ENCODE assay signal across 1 cellular context in genomic region chr11:62727833-62728721, GRCh38.
TF ChIP-seq lines count a peak whose summit lies in the region.

A gene with protein sequence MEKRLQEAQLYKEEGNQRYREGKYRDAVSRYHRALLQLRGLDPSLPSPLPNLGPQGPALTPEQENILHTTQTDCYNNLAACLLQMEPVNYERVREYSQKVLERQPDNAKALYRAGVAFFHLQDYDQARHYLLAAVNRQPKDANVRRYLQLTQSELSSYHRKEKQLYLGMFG (plus strand): TSS chr11:62728486. CDS start chr11:62728849, 363 bp downstream.

TF ChIP-seq in K562, 482 proteins besides CTCF, POLR2A, EP300 and RAD21 (continued from another document and continues in another):
- TF ChIP-seq TBP (optimal IDR thresholded peaks at IDR 0.05; ENCODE audit: low read depth, low read length) (no peak), ELF1 (tag; IDR thresholded peaks at IDR 0.05) (peak; percentile 91), ZFP1 (CRISPR knock-in tag; IDR thresholded peaks at IDR 0.05) (no peak), MLLT1 (IDR thresholded peaks at IDR 0.05) (peak in 1 of 2 experiments; percentile 24; a peak in 1 of 4 replicates), POLR2AphosphoS5 (IDR thresholded peaks at IDR 0.05; ENCODE audit: control insufficient read depth, insufficient read depth, low read depth, low read length) (peak; percentile 38; the same call in 1 of the 2 replicates), SP1 (CRISPR knock-in tag; IDR thresholded peaks at IDR 0.05) (peak; percentile 68), NR2C2 (CRISPR knock-in tag; IDR thresholded peaks at IDR 0.05) (peak; percentile 98), NR2C2 (tag; IDR thresholded peaks at IDR 0.05) (peak; percentile 99), HDAC1 (IDR thresholded peaks at IDR 0.05) (peak in 1 of 2 experiments; percentile 87; a peak in 2 of 4 replicates), SRF (CRISPR knock-in tag; IDR thresholded peaks at IDR 0.05) (0 out of 4 replicates have a peak, but pooled peaks of 1 of the 2 experiments have one; percentile 40), TAF9B (IDR thresholded peaks at IDR 0.05; ENCODE audit: partially characterized antibody) (peak; percentile 49), JUND (IDR thresholded peaks at IDR 0.05; ENCODE audit: borderline replicate concordance, low read depth, low read length) (no peak), JUND (tag; IDR thresholded peaks at IDR 0.05; ENCODE audit: borderline replicate concordance, low read depth, low read length) (peak; percentile 45; the same call in 1 of the 3 replicates), LCOR (CRISPR knock-in tag; IDR thresholded peaks at IDR 0.05) (peak; percentile 15; the same call in 1 of the 2 replicates), NRF1 (conservative IDR thresholded peaks at IDR 0.05 in 1 of 2, IDR thresholded peaks at IDR 0.05 in 1 of 2) (no peak), PPARD (CRISPR knock-in tag; IDR thresholded peaks at IDR 0.05) (no peak), ZBTB7A (IDR thresholded peaks at IDR 0.05; ENCODE audit: borderline replicate concordance, control insufficient read depth, low read depth, low read length) (peak; percentile 27; the same call in 1 of the 2 replicates), MYC (IDR thresholded peaks at IDR 0.05; ENCODE audit: low read depth, low read length) (peak; percentile 69), MYC (CRISPR knock-in tag; IDR thresholded peaks at IDR 0.05; ENCODE audit: borderline replicate concordance, low read depth) (no peak), SMARCA5 (IDR thresholded peaks at IDR 0.05) (0 out of 2 replicates have a peak, but pooled peaks have one; percentile 14), GMEB1 (CRISPR knock-in tag; IDR thresholded peaks at IDR 0.05) (no peak), HDAC3 (IDR thresholded peaks at IDR 0.05; ENCODE audit: borderline replicate concordance, partially characterized antibody) (peak; percentile 14), NEUROD1 (IDR thresholded peaks at IDR 0.05; ENCODE audit: borderline replicate concordance, low read depth, low read length, partially characterized antibody) (peak; percentile 72), ZNF23 (CRISPR knock-in tag; IDR thresholded peaks at IDR 0.05) (no peak), CXXC5 (CRISPR knock-in tag; IDR thresholded peaks at IDR 0.05) (peak; percentile 61), EP400 (IDR thresholded peaks at IDR 0.05) (peak; percentile 79), PREB (CRISPR knock-in tag; IDR thresholded peaks at IDR 0.05) (no peak)
- TF ChIP-seq, protein P1, sequence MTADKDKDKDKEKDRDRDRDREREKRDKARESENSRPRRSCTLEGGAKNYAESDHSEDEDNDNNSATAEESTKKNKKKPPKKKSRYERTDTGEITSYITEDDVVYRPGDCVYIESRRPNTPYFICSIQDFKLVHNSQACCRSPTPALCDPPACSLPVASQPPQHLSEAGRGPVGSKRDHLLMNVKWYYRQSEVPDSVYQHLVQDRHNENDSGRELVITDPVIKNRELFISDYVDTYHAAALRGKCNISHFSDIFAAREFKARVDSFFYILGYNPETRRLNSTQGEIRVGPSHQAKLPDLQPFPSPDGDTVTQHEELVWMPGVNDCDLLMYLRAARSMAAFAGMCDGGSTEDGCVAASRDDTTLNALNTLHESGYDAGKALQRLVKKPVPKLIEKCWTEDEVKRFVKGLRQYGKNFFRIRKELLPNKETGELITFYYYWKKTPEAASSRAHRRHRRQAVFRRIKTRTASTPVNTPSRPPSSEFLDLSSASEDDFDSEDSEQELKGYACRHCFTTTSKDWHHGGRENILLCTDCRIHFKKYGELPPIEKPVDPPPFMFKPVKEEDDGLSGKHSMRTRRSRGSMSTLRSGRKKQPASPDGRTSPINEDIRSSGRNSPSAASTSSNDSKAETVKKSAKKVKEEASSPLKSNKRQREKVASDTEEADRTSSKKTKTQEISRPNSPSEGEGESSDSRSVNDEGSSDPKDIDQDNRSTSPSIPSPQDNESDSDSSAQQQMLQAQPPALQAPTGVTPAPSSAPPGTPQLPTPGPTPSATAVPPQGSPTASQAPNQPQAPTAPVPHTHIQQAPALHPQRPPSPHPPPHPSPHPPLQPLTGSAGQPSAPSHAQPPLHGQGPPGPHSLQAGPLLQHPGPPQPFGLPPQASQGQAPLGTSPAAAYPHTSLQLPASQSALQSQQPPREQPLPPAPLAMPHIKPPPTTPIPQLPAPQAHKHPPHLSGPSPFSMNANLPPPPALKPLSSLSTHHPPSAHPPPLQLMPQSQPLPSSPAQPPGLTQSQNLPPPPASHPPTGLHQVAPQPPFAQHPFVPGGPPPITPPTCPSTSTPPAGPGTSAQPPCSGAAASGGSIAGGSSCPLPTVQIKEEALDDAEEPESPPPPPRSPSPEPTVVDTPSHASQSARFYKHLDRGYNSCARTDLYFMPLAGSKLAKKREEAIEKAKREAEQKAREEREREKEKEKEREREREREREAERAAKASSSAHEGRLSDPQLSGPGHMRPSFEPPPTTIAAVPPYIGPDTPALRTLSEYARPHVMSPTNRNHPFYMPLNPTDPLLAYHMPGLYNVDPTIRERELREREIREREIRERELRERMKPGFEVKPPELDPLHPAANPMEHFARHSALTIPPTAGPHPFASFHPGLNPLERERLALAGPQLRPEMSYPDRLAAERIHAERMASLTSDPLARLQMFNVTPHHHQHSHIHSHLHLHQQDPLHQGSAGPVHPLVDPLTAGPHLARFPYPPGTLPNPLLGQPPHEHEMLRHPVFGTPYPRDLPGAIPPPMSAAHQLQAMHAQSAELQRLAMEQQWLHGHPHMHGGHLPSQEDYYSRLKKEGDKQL (CRISPR knock-in tag; IDR thresholded peaks at IDR 0.05; ENCODE audit: borderline replicate concordance): no peak
- TF ChIP-seq, protein P2, sequence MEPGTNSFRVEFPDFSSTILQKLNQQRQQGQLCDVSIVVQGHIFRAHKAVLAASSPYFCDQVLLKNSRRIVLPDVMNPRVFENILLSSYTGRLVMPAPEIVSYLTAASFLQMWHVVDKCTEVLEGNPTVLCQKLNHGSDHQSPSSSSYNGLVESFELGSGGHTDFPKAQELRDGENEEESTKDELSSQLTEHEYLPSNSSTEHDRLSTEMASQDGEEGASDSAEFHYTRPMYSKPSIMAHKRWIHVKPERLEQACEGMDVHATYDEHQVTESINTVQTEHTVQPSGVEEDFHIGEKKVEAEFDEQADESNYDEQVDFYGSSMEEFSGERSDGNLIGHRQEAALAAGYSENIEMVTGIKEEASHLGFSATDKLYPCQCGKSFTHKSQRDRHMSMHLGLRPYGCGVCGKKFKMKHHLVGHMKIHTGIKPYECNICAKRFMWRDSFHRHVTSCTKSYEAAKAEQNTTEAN (CRISPR knock-in tag; IDR thresholded peaks at IDR 0.05): peak; percentile 44; the same call in 1 of the 2 replicates
- TF ChIP-seq, protein P3, sequence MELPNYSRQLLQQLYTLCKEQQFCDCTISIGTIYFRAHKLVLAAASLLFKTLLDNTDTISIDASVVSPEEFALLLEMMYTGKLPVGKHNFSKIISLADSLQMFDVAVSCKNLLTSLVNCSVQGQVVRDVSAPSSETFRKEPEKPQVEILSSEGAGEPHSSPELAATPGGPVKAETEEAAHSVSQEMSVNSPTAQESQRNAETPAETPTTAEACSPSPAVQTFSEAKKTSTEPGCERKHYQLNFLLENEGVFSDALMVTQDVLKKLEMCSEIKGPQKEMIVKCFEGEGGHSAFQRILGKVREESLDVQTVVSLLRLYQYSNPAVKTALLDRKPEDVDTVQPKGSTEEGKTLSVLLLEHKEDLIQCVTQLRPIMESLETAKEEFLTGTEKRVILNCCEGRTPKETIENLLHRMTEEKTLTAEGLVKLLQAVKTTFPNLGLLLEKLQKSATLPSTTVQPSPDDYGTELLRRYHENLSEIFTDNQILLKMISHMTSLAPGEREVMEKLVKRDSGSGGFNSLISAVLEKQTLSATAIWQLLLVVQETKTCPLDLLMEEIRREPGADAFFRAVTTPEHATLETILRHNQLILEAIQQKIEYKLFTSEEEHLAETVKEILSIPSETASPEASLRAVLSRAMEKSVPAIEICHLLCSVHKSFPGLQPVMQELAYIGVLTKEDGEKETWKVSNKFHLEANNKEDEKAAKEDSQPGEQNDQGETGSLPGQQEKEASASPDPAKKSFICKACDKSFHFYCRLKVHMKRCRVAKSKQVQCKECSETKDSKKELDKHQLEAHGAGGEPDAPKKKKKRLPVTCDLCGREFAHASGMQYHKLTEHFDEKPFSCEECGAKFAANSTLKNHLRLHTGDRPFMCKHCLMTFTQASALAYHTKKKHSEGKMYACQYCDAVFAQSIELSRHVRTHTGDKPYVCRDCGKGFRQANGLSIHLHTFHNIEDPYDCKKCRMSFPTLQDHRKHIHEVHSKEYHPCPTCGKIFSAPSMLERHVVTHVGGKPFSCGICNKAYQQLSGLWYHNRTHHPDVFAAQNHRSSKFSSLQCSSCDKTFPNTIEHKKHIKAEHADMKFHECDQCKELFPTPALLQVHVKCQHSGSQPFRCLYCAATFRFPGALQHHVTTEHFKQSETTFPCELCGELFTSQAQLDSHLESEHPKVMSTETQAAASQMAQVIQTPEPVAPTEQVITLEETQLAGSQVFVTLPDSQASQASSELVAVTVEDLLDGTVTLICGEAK (IDR thresholded peaks at IDR 0.05): peak; percentile 93
- TF ChIP-seq, protein P3 (CRISPR knock-in tag; IDR thresholded peaks at IDR 0.05): no peak
- TF ChIP-seq, protein P4, sequence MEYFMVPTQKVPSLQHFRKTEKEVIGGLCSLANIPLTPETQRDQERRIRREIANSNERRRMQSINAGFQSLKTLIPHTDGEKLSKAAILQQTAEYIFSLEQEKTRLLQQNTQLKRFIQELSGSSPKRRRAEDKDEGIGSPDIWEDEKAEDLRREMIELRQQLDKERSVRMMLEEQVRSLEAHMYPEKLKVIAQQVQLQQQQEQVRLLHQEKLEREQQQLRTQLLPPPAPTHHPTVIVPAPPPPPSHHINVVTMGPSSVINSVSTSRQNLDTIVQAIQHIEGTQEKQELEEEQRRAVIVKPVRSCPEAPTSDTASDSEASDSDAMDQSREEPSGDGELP (CRISPR knock-in tag; IDR thresholded peaks at IDR 0.05; ENCODE audit: borderline replicate concordance): peak; percentile 59; the same call in 1 of the 2 replicates
- TF ChIP-seq, protein P5, sequence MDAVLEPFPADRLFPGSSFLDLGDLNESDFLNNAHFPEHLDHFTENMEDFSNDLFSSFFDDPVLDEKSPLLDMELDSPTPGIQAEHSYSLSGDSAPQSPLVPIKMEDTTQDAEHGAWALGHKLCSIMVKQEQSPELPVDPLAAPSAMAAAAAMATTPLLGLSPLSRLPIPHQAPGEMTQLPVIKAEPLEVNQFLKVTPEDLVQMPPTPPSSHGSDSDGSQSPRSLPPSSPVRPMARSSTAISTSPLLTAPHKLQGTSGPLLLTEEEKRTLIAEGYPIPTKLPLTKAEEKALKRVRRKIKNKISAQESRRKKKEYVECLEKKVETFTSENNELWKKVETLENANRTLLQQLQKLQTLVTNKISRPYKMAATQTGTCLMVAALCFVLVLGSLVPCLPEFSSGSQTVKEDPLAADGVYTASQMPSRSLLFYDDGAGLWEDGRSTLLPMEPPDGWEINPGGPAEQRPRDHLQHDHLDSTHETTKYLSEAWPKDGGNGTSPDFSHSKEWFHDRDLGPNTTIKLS (IDR thresholded peaks at IDR 0.05; ENCODE audit: borderline replicate concordance, low read depth): peak; percentile 35; the same call in 1 of the 2 replicates
